Comparison of ENCODE assay signal across 11 cellular contexts in genomic region chr4:135941671-135942070, GRCh38.
"Had no signal": no experiment of that assay in that cellular context is flagged by ENCODE, and none has a peak within 500 bp of the region (broad histone marks: within the 10 kb centered on the region; RNA-seq: fewer than 3 reads in every experiment).

No MANE protein-coding gene starts in this region.

- H3K27ac Mint-ChIP-seq: GM23338, HFFc6 had no signal

- DNase-seq: GM23248, GOT3, H7, H9, HCEC 1CT, HFFc6 had no signal

- H3K4me3 ChIP-seq: GM23248, GM23338, HAP-1 had no signal

- FAIRE-seq: H1, H54 had no signal

- ATAC-seq: GM23338, HCT116 had no signal

- H3K36me3 ChIP-seq: HAP-1 had no signal

- H3K4me3 Mint-ChIP-seq: GM23338, H9, HFFc6 had no signal

- H3K4me2 ChIP-seq: GM23338 had no signal

- H3K9me3 ChIP-seq: HAP-1 had no signal

- H3K9me3 Mint-ChIP-seq: GM23338, H9 had no signal

- H3K9ac ChIP-seq: GM23248 had no signal

- H3K27ac ChIP-seq: GM23248 had no signal

- H2AFZ ChIP-seq: GM23248, GM23338 had no signal
